In the genomic region with DNA sequence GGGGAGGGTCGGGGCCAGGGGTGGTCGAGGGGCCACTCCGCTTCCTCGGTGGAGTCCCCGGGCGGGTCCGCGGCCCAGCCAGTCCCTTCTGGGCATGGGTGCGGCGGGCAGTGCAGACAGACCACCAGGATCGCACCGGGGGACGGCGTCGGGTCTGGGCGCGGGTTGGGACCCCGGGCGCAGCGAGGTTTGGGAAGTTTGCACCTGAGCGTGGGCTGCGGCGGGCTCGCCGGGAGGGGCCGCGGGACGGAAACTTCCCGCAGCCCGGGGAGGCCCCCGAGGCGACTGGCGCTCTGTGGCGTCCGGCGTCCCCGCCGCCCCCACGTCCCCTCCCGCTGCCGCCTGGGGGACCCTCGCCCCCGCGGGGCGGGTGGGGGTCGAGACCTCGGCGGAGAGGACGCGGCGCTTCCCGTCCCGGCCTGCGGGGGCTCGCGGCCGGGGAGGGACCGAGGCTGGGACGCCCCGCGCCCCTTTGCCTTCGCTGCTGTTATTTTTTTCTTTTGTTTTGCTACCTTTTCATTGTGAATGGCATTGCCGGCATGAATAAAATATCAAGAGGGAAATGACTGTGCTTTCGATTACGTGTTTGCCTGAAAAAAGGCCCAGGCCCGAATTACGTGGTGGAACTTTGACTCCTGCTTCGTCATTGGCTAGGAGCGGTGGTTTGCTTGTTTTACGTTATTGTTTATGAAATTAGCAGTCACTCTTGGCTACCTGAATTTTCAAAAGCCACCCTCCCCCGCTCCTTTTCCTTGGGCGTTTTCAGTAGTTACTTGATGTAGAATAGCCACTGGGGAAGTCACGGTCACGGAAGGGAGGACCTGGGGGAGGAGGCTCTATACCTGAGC, we compare ENCODE assay signal across 8 cellular contexts. TPM values are rescaled to one million over a fixed set of nuclear protein-coding genes. Genes with fewer than 3 reads are reported as not detected.
DNase-seq lines count a peak whose midpoint lies in the region; ATAC-seq, FAIRE-seq and TF ChIP-seq lines count a peak whose summit lies in the region.

No MANE protein-coding gene starts in this region.

- peak overlapping the region; percentile 98 for H3K9ac ChIP-seq in endothelial cell of umbilical vein (replicated peaks; ENCODE audit: extremely low read depth, insufficient read depth, low read length)
- H3K9ac ChIP-seq in muscle layer of colon (ENCODE audit: low read length): peak overlapping the region; percentile 45

- POLR2A ChIA-PET in endothelial cell of umbilical vein (lab: Charles Lee): no interaction called here

- intact Hi-C loops in endothelial cell of umbilical vein (cut with micrococcal nuclease): loop anchor here (1.0 to 5.0 kb wide), 3 partner anchors 59 to 244 kb away; no protein-coding TSS in a partner anchor

- H3K9me3 ChIP-seq in endothelial cell of umbilical vein (replicated peaks; ENCODE audit: control insufficient read depth, insufficient read depth, low read length) (no peaks in the 10 kb centered on the region), muscle layer of colon (ENCODE audit: low read length) (no peaks in the 10 kb centered on the region)

- H3K79me2 ChIP-seq in endothelial cell of umbilical vein (ENCODE audit: control insufficient read depth, insufficient read depth, low read length): peaks cover 44% of the 10 kb centered on the region

- TSS peak; percentile 52 for BruUV-seq in endothelial cell of umbilical vein (replicated peaks; lab: Mats Ljungman, UMichigan)

- H3K36me3 ChIP-seq in endothelial cell of umbilical vein (ENCODE audit: control insufficient read depth in 2 of 2, extremely low read depth in 1 of 2, insufficient read depth in 2 of 2, low read length in 2 of 2) (no peaks in the 10 kb centered on the region), muscle layer of colon (ENCODE audit: insufficient read depth, low read length) (no peaks in the 10 kb centered on the region)

- H3K4me2 ChIP-seq in endothelial cell of umbilical vein (ENCODE audit: insufficient read depth, low read length): peak overlapping the region; percentile 97

- TF ChIP-seq POLR2A in endothelial cell of umbilical vein (IDR thresholded peaks at IDR 0.05; ENCODE audit: low read depth, low read length): no peak

- FAIRE-seq in endothelial cell of umbilical vein (lab: Jason Lieb, UNC): peak; percentile 55

- H3K9me1 ChIP-seq in endothelial cell of umbilical vein (replicated peaks; ENCODE audit: control insufficient read depth, extremely low read depth, insufficient read depth, low read length): no peaks in the 10 kb centered on the region

- peak overlapping the region; percentile 50 to 99 (median 89) for H3K4me3 ChIP-seq in endothelial cell of umbilical vein (replicated peaks in 1 of 3; ENCODE audit: insufficient read depth in 1 of 3, low read depth in 1 of 3, low read length in 3 of 3)
- H3K4me3 ChIP-seq in muscle layer of colon (ENCODE audit: low read depth in 1 of 2, low read length in 2 of 2): peak overlapping the region; percentile 70 to 77

- DNase-seq in DMS153 treated with DMSO at 0.1 percent for 48 hours (lab: John Stamatoyannopoulos, UW; ENCODE audit: unreplicated experiment) (peak; percentile 11), DMS153 (lab: John Stamatoyannopoulos, UW) (no peak), NCI-H460 (ENCODE audit: extremely low read depth, low read depth) (peak; percentile 26), endothelial cell of umbilical vein (ENCODE audit: low read depth, low spot score) (peak; percentile 92)
- peak; percentile 56 for DNase-seq in activated CD8-positive, alpha-beta memory T cell treated with anti-CD3 and anti-CD28 coated beads, Interleukin-2, amount 50 U/mL, for 24 hours (ENCODE audit: extremely low read depth)
- DNase-seq in stimulated activated CD8-positive, alpha-beta memory T cell treated with anti-CD3 and anti-CD28 coated beads, Interleukin-7, amount 100 ng/mL, for 48 hours (ENCODE audit: extremely low read depth in 1 of 2, low read depth in 1 of 2): peak; percentile 52 to 86

- no peak for TF ChIP-seq CTCF in endothelial cell of umbilical vein (IDR thresholded peaks at IDR 0.05; ENCODE audit: extremely low read depth in 1 of 2, insufficient read depth in 1 of 2, low read depth in 1 of 2, low read length in 2 of 2)

- H3K4me1 ChIP-seq in endothelial cell of umbilical vein (ENCODE audit: control insufficient read depth, extremely low read depth, insufficient read depth, low read length): peaks cover 32% of the 10 kb centered on the region
- peaks cover 15% of the 10 kb centered on the region for H3K4me1 ChIP-seq in muscle layer of colon (ENCODE audit: insufficient read depth, low read length)

- H3K27me3 ChIP-seq in endothelial cell of umbilical vein (ENCODE audit: control insufficient read depth in 2 of 2, insufficient read depth in 2 of 2, low read length in 2 of 2) (no peaks in the 10 kb centered on the region), muscle layer of colon (ENCODE audit: control insufficient read depth in 1 of 2, insufficient read depth in 2 of 2, low read length in 2 of 2) (no peaks in the 10 kb centered on the region)

- peaks cover 5% of the 10 kb centered on the region for H4K20me1 ChIP-seq in endothelial cell of umbilical vein (replicated peaks; ENCODE audit: control insufficient read depth, extremely low read depth, insufficient read depth, low read length)

- ATAC-seq in HG02798 (IDR thresholded peaks at IDR 0.05; ENCODE audit: poor library complexity, unreplicated experiment): peak; percentile 50

- CTCF ChIA-PET in endothelial cell of umbilical vein (lab: Charles Lee): no interaction called here

- H2AFZ ChIP-seq in endothelial cell of umbilical vein (ENCODE audit: low read depth, low read length): peak overlapping the region; percentile 31

- dilution Hi-C loops in endothelial cell of umbilical vein (cut with MboI; ENCODE audit: extremely low pct_ligation_motif_present, low sequenced_read_pairs): no loop called here

- H3K27ac ChIP-seq in endothelial cell of umbilical vein (ENCODE audit: insufficient read depth, low read depth, low read length) (peak overlapping the region; percentile 86), muscle layer of colon (ENCODE audit: low read depth, low read length) (peak overlapping the region; percentile 62)

TF ChIP-seq in endothelial cell of umbilical vein, 7 proteins besides CTCF, POLR2A, EP300 and RAD21:
- TF ChIP-seq, protein P1, sequence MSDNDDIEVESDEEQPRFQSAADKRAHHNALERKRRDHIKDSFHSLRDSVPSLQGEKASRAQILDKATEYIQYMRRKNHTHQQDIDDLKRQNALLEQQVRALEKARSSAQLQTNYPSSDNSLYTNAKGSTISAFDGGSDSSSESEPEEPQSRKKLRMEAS (IDR thresholded peaks at IDR 0.05; ENCODE audit: insufficient read depth, insufficient read length): no peak
- TF ChIP-seq FOS (IDR thresholded peaks at IDR 0.05; ENCODE audit: borderline replicate concordance, insufficient read depth, low read length): peak; percentile 33

RNA-seq across cellular contexts. Expression of a gene that starts 0.7 kb away (rescaled TPM):
- total RNA-seq in NCI-H460 (2014; rRNA removed; shearing (Covaris generic)): 27.2 and 35.3 TPM in 2 replicates
- polyA plus RNA-seq in NCI-H460 (2014; cell fraction: nucleus; rRNA removed): 11.1 and 15.6 TPM in 2 replicates
- 51.4 and 54.5 TPM in 2 replicates for total RNA-seq in endothelial cell of umbilical vein
- 22.7 and 27.5 TPM in 2 replicates for polyA plus RNA-seq in endothelial cell of umbilical vein
- polyA plus RNA-seq in endothelial cell of umbilical vein (2011; cell fraction: cytosol; rRNA removed): 37.3 and 40.2 TPM in 2 replicates
- polyA plus RNA-seq in endothelial cell of umbilical vein (2011; cell fraction: nucleus; rRNA removed): 54.5 and 56.3 TPM in 2 replicates
- 32.2 and 32.5 TPM in 2 replicates for polyA plus RNA-seq in endothelial cell of umbilical vein (2012)
- 27.5 and 29.1 TPM in 2 replicates for polyA minus RNA-seq in endothelial cell of umbilical vein
- polyA minus RNA-seq in endothelial cell of umbilical vein (2011; cell fraction: cytosol; rRNA and poly(A)+ RNA removed): 12.6 TPM
- 25.7 and 25.8 TPM in 2 replicates for polyA minus RNA-seq in endothelial cell of umbilical vein (2011; cell fraction: nucleus; rRNA and poly(A)+ RNA removed)
